ENCODE assay signal across 16 cellular contexts in genomic region chr6:16660157-16660497, GRCh38.
DNase-seq lines count a peak whose midpoint lies in the region; ATAC-seq and TF ChIP-seq lines count a peak whose summit lies in the region.
"Had no signal": no experiment of that assay in that cellular context is flagged by ENCODE, and none has a peak within 500 bp of the region (broad histone marks: within the 10 kb centered on the region; RNA-seq: fewer than 3 reads in every experiment).

No MANE protein-coding gene starts in this region.

- BruUV-seq in Caco-2 (replicated peaks; lab: Mats Ljungman, UMichigan), result no TSS peak

- intact Hi-C loops in activated T-helper 2 cell treated with anti-CD3 and anti-CD28 coated beads, Interferon-gamma antibody, Interleukin-2, Interleukin-4, amounts not matched to agents 10 μg/mL and 5 μg/mL and 100 μg/mL, durations not matched to agents 14 hours and 24 hours and 36 hours (cut with micrococcal nuclease), result loop anchor here (1.0 kb wide), 1 partner anchor 25 kb away; no protein-coding TSS in a partner anchor
- intact Hi-C loops in Caco-2 (cut with micrococcal nuclease; ENCODE audit: unreplicated experiment), result no loop called here

- H3K27me3 Mint-ChIP-seq in activated naive CD4-positive, alpha-beta T cell treated with anti-CD3 and anti-CD28 coated beads, Interleukin-2, amount 10 ng/mL, durations not matched to agents 7 days and 5 days, result no peaks in the 10 kb centered on the region
- no peaks in the 10 kb centered on the region for H3K27me3 Mint-ChIP-seq in activated T-helper 2 cell treated with anti-CD3 and anti-CD28 coated beads, Interferon-gamma antibody, Interleukin-2, Interleukin-4, amounts not matched to agents 10 μg/mL and 5 μg/mL and 100 μg/mL, durations not matched to agents 14 hours and 24 hours and 36 hours (ENCODE audit: low read depth)
- no peaks in the 10 kb centered on the region for H3K27me3 Mint-ChIP-seq in stimulated activated naive B cell treated with anti-CD40 and anti-IgM and Interleukin-4, amounts not matched to agents 10 μg/mL and 1 μg/mL and 100 μg/mL, for 72 hours
- H3K27me3 Mint-ChIP-seq in Caco-2 (ENCODE audit: insufficient read depth, unreplicated experiment) (no peaks in the 10 kb centered on the region), endothelial cell (ENCODE audit: unreplicated experiment) (no peaks in the 10 kb centered on the region)
- H3K27me3 Mint-ChIP-seq: naive thymus-derived CD8-positive, alpha-beta T cell had no signal

- 0 out of 2 replicates have a peak, but pooled peaks cover 13% of the 10 kb centered on the region for H3K4me1 ChIP-seq in Caco-2
- H3K4me1 ChIP-seq: foreskin keratinocyte had no signal

- peak in 1 of 2 donors; percentile 1 for ATAC-seq in activated naive CD4-positive, alpha-beta T cell treated with anti-CD3 and anti-CD28 coated beads, Interleukin-2, amount 50 U/mL, for 72 hours
- peak; percentile 51 to 53 for ATAC-seq in stimulated activated naive B cell treated with anti-CD40 and anti-IgM and Interleukin-4, amounts not matched to agents 10 μg/mL and 1 μg/mL and 100 μg/mL, for 72 hours (replicated peaks)
- ATAC-seq: foreskin keratinocyte; naive thymus-derived CD8-positive, alpha-beta T cell had no signal

- H3K36me3 Mint-ChIP-seq in activated naive CD4-positive, alpha-beta T cell treated with anti-CD3 and anti-CD28 coated beads, Interleukin-2, amount 50 U/mL, for 72 hours, result peaks cover 13 to 23% of the 10 kb centered on the region in 2 donors
- H3K36me3 Mint-ChIP-seq in activated naive CD4-positive, alpha-beta T cell treated with anti-CD3 and anti-CD28 coated beads, Interleukin-2, amount 10 ng/mL, durations not matched to agents 7 days and 5 days, result peaks cover 36% of the 10 kb centered on the region
- peaks cover 48% of the 10 kb centered on the region for H3K36me3 Mint-ChIP-seq in activated T-helper 2 cell treated with anti-CD3 and anti-CD28 coated beads, Interferon-gamma antibody, Interleukin-2, Interleukin-4, amounts not matched to agents 10 μg/mL and 5 μg/mL and 100 μg/mL, durations not matched to agents 14 hours and 24 hours and 36 hours (ENCODE audit: low read depth)
- peaks cover 32 to 35% of the 10 kb centered on the region in 2 donors for H3K36me3 Mint-ChIP-seq in stimulated activated naive B cell treated with anti-CD40 and anti-IgM and Interleukin-4, amounts not matched to agents 10 μg/mL and 1 μg/mL and 100 μg/mL, for 72 hours
- H3K36me3 Mint-ChIP-seq in Caco-2 (ENCODE audit: insufficient read depth, unreplicated experiment) (peaks cover 6% of the 10 kb centered on the region), endothelial cell (ENCODE audit: low read depth, unreplicated experiment) (no peaks in the 10 kb centered on the region)

- H3K27me3 ChIP-seq in Caco-2 (replicated peaks; ENCODE audit: control insufficient read depth, insufficient read depth, low read length), result no peaks in the 10 kb centered on the region
- H3K27me3 ChIP-seq: foreskin keratinocyte had no signal

- no peaks in the 10 kb centered on the region for H3K36me3 ChIP-seq in Caco-2 (ENCODE audit: control insufficient read depth, insufficient read depth, low read length)

- H3K9me3 ChIP-seq in Caco-2, result no peaks in the 10 kb centered on the region

- no peak overlapping the region for H3K4me3 Mint-ChIP-seq in activated naive CD4-positive, alpha-beta T cell treated with anti-CD3 and anti-CD28 coated beads, Interleukin-2, amount 10 ng/mL, durations not matched to agents 7 days and 5 days
- H3K4me3 Mint-ChIP-seq in activated T-helper 2 cell treated with anti-CD3 and anti-CD28 coated beads, Interferon-gamma antibody, Interleukin-2, Interleukin-4, amounts not matched to agents 10 μg/mL and 5 μg/mL and 100 μg/mL, durations not matched to agents 14 hours and 24 hours and 36 hours (ENCODE audit: low read depth), result peak overlapping the region; percentile 22
- peak overlapping the region in 1 of 2 donors; percentile 30 for H3K4me3 Mint-ChIP-seq in stimulated activated naive B cell treated with anti-CD40 and anti-IgM and Interleukin-4, amounts not matched to agents 10 μg/mL and 1 μg/mL and 100 μg/mL, for 72 hours
- H3K4me3 Mint-ChIP-seq in Caco-2 (ENCODE audit: unreplicated experiment) (no peak overlapping the region), endothelial cell (ENCODE audit: unreplicated experiment) (no peak overlapping the region)

- H3K9me3 Mint-ChIP-seq in activated naive CD4-positive, alpha-beta T cell treated with anti-CD3 and anti-CD28 coated beads, Interleukin-2, amount 50 U/mL, for 72 hours, result no peaks in the 10 kb centered on the region
- peaks cover 9% of the 10 kb centered on the region for H3K9me3 Mint-ChIP-seq in activated naive CD4-positive, alpha-beta T cell treated with anti-CD3 and anti-CD28 coated beads, Interleukin-2, amount 10 ng/mL, durations not matched to agents 7 days and 5 days
- H3K9me3 Mint-ChIP-seq in activated T-helper 2 cell treated with anti-CD3 and anti-CD28 coated beads, Interferon-gamma antibody, Interleukin-2, Interleukin-4, amounts not matched to agents 10 μg/mL and 5 μg/mL and 100 μg/mL, durations not matched to agents 14 hours and 24 hours and 36 hours, result peaks cover 6% of the 10 kb centered on the region
- no peaks in the 10 kb centered on the region for H3K9me3 Mint-ChIP-seq in stimulated activated naive B cell treated with anti-CD40 and anti-IgM and Interleukin-4, amounts not matched to agents 10 μg/mL and 1 μg/mL and 100 μg/mL, for 72 hours
- no peaks in the 10 kb centered on the region for H3K9me3 Mint-ChIP-seq in Caco-2 (ENCODE audit: unreplicated experiment)
- no peaks in the 10 kb centered on the region for H3K9me3 Mint-ChIP-seq in endothelial cell (ENCODE audit: unreplicated experiment)

- DNase-seq in activated naive CD4-positive, alpha-beta T cell treated with anti-CD3 and anti-CD28 coated beads, Interleukin-2, amount 50 U/mL, for 72 hours (ENCODE audit: low spot score in 2 of 2), result no peak
- no peak for DNase-seq in activated naive CD4-positive, alpha-beta T cell treated with anti-CD3 and anti-CD28 coated beads, Interleukin-2, amount 10 ng/mL, durations not matched to agents 7 days and 5 days
- DNase-seq in MV-4-11 (lab: John Stamatoyannopoulos, UW), result peak; percentile 48
- DNase-seq in activated T-helper 2 cell treated with anti-CD3 and anti-CD28 coated beads, Interferon-gamma antibody, Interleukin-2, Interleukin-4, amounts not matched to agents 10 μg/mL and 5 μg/mL and 100 μg/mL, durations not matched to agents 14 hours and 24 hours and 36 hours (ENCODE audit: low spot score), result no peak
- DNase-seq in stimulated activated naive B cell treated with anti-CD40 and anti-IgM and Interleukin-4, amounts not matched to agents 10 μg/mL and 1 μg/mL and 100 μg/mL, for 72 hours, result no peak
- DNase-seq in NCI-H2171 treated with DMSO at 0.1 percent for 48 hours (lab: John Stamatoyannopoulos, UW), result no peak
- DNase-seq in Caco-2, result no peak
- no peak for DNase-seq in endothelial cell (ENCODE audit: low spot score)
- DNase-seq: activated CD8-positive, alpha-beta memory T cell treated with anti-CD3 and anti-CD28 coated beads, Interleukin-2, amount 50 U/mL, for 48 hours; amniotic stem cell; foreskin keratinocyte; left ventricle myocardium inferior; naive thymus-derived CD8-positive, alpha-beta T cell; NCI-H1436; NCI-H345 had no signal

- CTCF ChIA-PET in activated naive CD4-positive, alpha-beta T cell treated with anti-CD3 and anti-CD28 coated beads, Interleukin-2, amount 10 ng/mL, durations not matched to agents 7 days and 5 days (lab: Charles Lee), result interaction anchor here (0.9 to 1.5 kb wide), 2 partner anchors 38 to 44 kb away, joined by 3 to 4 read pairs; no protein-coding TSS in a partner anchor
- CTCF ChIA-PET in Caco-2 (lab: Charles Lee), result no interaction called here

- H3K27ac Mint-ChIP-seq in activated naive CD4-positive, alpha-beta T cell treated with anti-CD3 and anti-CD28 coated beads, Interleukin-2, amount 50 U/mL, for 72 hours, result peak overlapping the region; percentile 48 to 73
- H3K27ac Mint-ChIP-seq in activated naive CD4-positive, alpha-beta T cell treated with anti-CD3 and anti-CD28 coated beads, Interleukin-2, amount 10 ng/mL, durations not matched to agents 7 days and 5 days, result no peak overlapping the region
- H3K27ac Mint-ChIP-seq in activated T-helper 2 cell treated with anti-CD3 and anti-CD28 coated beads, Interferon-gamma antibody, Interleukin-2, Interleukin-4, amounts not matched to agents 10 μg/mL and 5 μg/mL and 100 μg/mL, durations not matched to agents 14 hours and 24 hours and 36 hours, result peak overlapping the region; percentile 86
- peak overlapping the region; percentile 93 for H3K27ac Mint-ChIP-seq in stimulated activated naive B cell treated with anti-CD40 and anti-IgM and Interleukin-4, amounts not matched to agents 10 μg/mL and 1 μg/mL and 100 μg/mL, for 72 hours
- no peak overlapping the region for H3K27ac Mint-ChIP-seq in Caco-2 (ENCODE audit: unreplicated experiment)
- H3K27ac Mint-ChIP-seq in endothelial cell (ENCODE audit: unreplicated experiment), result no peak overlapping the region

- TF ChIP-seq CTCF in Caco-2 (IDR thresholded peaks at IDR 0.05; ENCODE audit: insufficient read depth in 1 of 2, low read depth in 1 of 2, low read length in 1 of 2, severe bottlenecking in 1 of 2, unreplicated experiment in 1 of 2) (no peak), endothelial cell (IDR thresholded peaks at IDR 0.05; ENCODE audit: unreplicated experiment) (no peak)

- POLR2A ChIA-PET in Caco-2 (lab: Charles Lee), result no interaction called here

- peaks cover 36% of the 10 kb centered on the region for H3K4me1 Mint-ChIP-seq in activated naive CD4-positive, alpha-beta T cell treated with anti-CD3 and anti-CD28 coated beads, Interleukin-2, amount 10 ng/mL, durations not matched to agents 7 days and 5 days
- H3K4me1 Mint-ChIP-seq in activated T-helper 2 cell treated with anti-CD3 and anti-CD28 coated beads, Interferon-gamma antibody, Interleukin-2, Interleukin-4, amounts not matched to agents 10 μg/mL and 5 μg/mL and 100 μg/mL, durations not matched to agents 14 hours and 24 hours and 36 hours (ENCODE audit: low read depth), result peaks cover 53% of the 10 kb centered on the region
- H3K4me1 Mint-ChIP-seq in stimulated activated naive B cell treated with anti-CD40 and anti-IgM and Interleukin-4, amounts not matched to agents 10 μg/mL and 1 μg/mL and 100 μg/mL, for 72 hours, result peaks cover 28 to 36% of the 10 kb centered on the region in 2 donors
- H3K4me1 Mint-ChIP-seq in Caco-2 (ENCODE audit: low read depth, unreplicated experiment) (peaks cover 19% of the 10 kb centered on the region), endothelial cell (ENCODE audit: unreplicated experiment) (no peaks in the 10 kb centered on the region)

- H3K4me3 ChIP-seq in Caco-2 (ENCODE audit: low read depth, low read length), result no peak overlapping the region
- H3K4me3 ChIP-seq: left ventricle myocardium inferior, SK-N-MC had no signal

Comparison
In these comparisons a context has a peak if more than half of its experiments do, and no peak if none do; other contexts are left out.
1. H3K27ac Mint-ChIP-seq: peak in activated naive CD4-positive, alpha-beta T cell treated with anti-CD3 and anti-CD28 coated beads, Interleukin-2, amount 50 U/mL, for 72 hours (2 of 2), activated T-helper 2 cell treated with anti-CD3 and anti-CD28 coated beads, Interferon-gamma antibody, Interleukin-2, Interleukin-4, amounts not matched to agents 10 μg/mL and 5 μg/mL and 100 μg/mL, durations not matched to agents 14 hours and 24 hours and 36 hours (single experiment) and stimulated activated naive B cell treated with anti-CD40 and anti-IgM and Interleukin-4, amounts not matched to agents 10 μg/mL and 1 μg/mL and 100 μg/mL, for 72 hours (single experiment); none in activated naive CD4-positive, alpha-beta T cell treated with anti-CD3 and anti-CD28 coated beads, Interleukin-2, amount 10 ng/mL, durations not matched to agents 7 days and 5 days (single experiment), Caco-2 (single experiment) and endothelial cell (single experiment).